ENCODE assay signal across 11 cellular contexts in the genomic region with DNA sequence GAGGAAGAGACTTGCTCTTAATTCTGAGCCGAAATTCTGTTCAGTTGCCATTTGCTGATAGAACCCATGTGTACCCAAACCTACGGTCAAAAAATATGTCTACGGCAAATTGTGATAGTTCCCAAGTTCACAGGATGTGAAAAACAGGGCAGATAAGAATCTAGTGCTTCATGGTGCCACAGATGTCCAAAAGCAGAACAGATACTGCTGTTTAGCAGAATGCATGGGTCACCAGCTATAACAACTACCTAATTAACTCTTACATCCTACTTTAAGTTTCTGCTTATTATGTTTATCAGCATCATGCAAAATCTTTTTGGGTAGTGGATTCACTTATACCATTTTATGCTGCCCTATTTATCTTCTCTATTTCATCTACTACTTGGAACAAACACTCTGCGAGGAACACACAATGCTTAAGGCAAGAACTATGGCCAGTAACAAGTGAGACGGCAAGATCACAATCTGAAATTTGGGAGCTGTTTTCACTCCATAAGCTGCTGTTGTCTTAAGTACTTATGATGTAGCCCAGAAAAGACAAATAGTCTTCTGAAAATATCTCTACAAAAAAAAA.
DNase-seq lines count a peak whose midpoint lies in the region; ATAC-seq, FAIRE-seq and TF ChIP-seq lines count a peak whose summit lies in the region.
"Had no signal": no experiment of that assay in that cellular context is flagged by ENCODE, and none has a peak within 500 bp of the region (broad histone marks: within the 10 kb centered on the region; RNA-seq: fewer than 3 reads in every experiment).

No MANE protein-coding gene starts in this region.

- no peaks in the 10 kb centered on the region for H3K79me2 ChIP-seq in MM.1S (ENCODE audit: low read length)

- no peaks in the 10 kb centered on the region for H4K20me1 ChIP-seq in MM.1S (ENCODE audit: insufficient read depth, low read length)

- FAIRE-seq in GM19239 (lab: Jason Lieb, UNC): no peak

- peaks cover 15% of the 10 kb centered on the region for H3F3A ChIP-seq in MM.1S (ENCODE audit: insufficient read depth, low read length)

- peak; percentile 88 for ATAC-seq in HG02840 (IDR thresholded peaks at IDR 0.05; ENCODE audit: low FRiP score, unreplicated experiment)
- peak; percentile 24 for ATAC-seq in sciatic nerve

- H3K27ac ChIP-seq in MM.1S (ENCODE audit: low read length): peak overlapping the region; percentile 85
- H3K27ac ChIP-seq: suprapubic skin had no signal

- peak overlapping the region; percentile 52 for H3K4me2 ChIP-seq in MM.1S (ENCODE audit: low read depth, low read length)

- H2AFZ ChIP-seq in MM.1S (ENCODE audit: low read length): peak overlapping the region; percentile 24; the same call in 1 of the 2 replicates

- H3K4me1 ChIP-seq in MM.1S (ENCODE audit: low read length): peaks cover 27% of the 10 kb centered on the region
- H3K4me1 ChIP-seq: suprapubic skin had no signal

- no peaks in the 10 kb centered on the region for H3K36me3 ChIP-seq in MM.1S (replicated peaks; ENCODE audit: insufficient read depth, low read length)
- H3K36me3 ChIP-seq: suprapubic skin had no signal

- intact Hi-C loops in sciatic nerve (cut with DNase I): no loop called here

- no peaks in the 10 kb centered on the region for H3K27me3 ChIP-seq in MM.1S (replicated peaks; ENCODE audit: insufficient read depth, low read length)
- H3K27me3 ChIP-seq: suprapubic skin had no signal

- H3K9ac ChIP-seq in MM.1S (ENCODE audit: low read length): peak overlapping the region; percentile 53

- no peak for TF ChIP-seq CTCF in MM.1S (IDR thresholded peaks at IDR 0.05; ENCODE audit: low read length)

- peak; percentile 2 for DNase-seq in GM19239 (ENCODE audit: insufficient read length, low spot score)
- peak; percentile 68 for DNase-seq in MM.1S
- no peak for DNase-seq in sciatic nerve (ENCODE audit: low spot score)
- no peak for DNase-seq in RKO (ENCODE audit: low spot score)
- no peak for DNase-seq in GOT3 (lab: John Stamatoyannopoulos, UW)
- DNase-seq in COR-L47 (lab: John Stamatoyannopoulos, UW): no peak
- DNase-seq: erythroblast; NCI-H1436 treated with DMSO at 0.1 percent for 48 hours; stimulated activated CD4-positive, alpha-beta T cell treated with anti-CD3 and anti-CD28 coated beads, Interleukin-1b, Interleukin-23, amount 100 ng/mL, for 48 hours had no signal

- no peaks in the 10 kb centered on the region for H3K9me3 ChIP-seq in MM.1S (replicated peaks; ENCODE audit: insufficient read depth, low read length)

- H3K4me3 ChIP-seq in MM.1S (ENCODE audit: low read length): peak overlapping the region; percentile 11; the same call in 1 of the 2 replicates
- H3K4me3 ChIP-seq: suprapubic skin had no signal

- no peaks in the 10 kb centered on the region for H3K9me2 ChIP-seq in MM.1S (replicated peaks; ENCODE audit: insufficient read depth, low read length)

Comparison
In these comparisons a context has a peak if more than half of its experiments do, and no peak if none do; other contexts are left out.
1. DNase-seq: peak in GM19239 (single experiment) and MM.1S (single experiment); none in sciatic nerve (single experiment), RKO (single experiment), GOT3 (single experiment) and COR-L47 (single experiment).